1 cellular context compared by ENCODE assay signal in the genomic region with DNA sequence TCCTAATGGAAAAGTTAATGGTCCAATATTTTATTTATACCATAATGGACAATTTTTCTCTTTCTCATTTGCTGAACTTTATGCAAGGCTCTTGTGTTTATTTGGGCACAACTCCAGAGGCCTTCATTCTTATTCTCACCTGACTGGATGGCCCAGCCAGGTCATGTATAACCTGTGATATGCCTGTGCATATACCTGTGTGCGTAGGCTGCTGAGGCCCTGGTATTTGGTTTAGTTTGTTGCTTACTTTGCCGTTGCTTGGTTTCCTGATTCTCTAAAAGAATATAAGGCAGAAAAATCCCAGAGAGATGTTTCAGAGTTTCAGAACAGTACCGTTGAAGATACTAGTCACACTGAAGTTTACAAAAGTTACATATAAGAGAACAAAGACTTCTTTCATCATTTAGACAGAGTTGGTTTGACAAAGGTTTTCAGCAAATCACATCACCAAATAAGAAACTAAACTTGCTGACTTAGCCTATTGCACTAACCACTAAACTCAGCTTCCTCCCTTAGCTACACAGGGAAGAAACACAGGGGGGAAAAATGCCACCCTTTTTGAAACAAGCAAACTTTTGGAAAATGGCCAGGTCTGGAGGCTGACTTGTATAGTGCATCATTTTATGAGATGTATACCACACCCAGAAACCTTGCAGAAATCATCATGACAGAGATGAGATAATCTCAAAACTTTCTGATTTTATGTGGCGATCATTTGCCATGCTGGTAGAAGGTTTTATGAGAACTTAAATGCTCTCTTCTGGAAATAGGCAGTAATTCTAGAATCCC.
A peak's percentile ranks its signal among the peaks of the same experiment; 100 is the strongest.
TF ChIP-seq lines count a peak whose summit lies in the region.

No MANE protein-coding gene starts in this region.

TF ChIP-seq in HepG2, 621 proteins besides CTCF, POLR2A, EP300 and RAD21:
- TF ChIP-seq MAFF (IDR thresholded peaks at IDR 0.05; ENCODE audit: low read depth, low read length) (0 out of 2 replicates have a peak, but pooled peaks have one; percentile 8), RARG (CRISPR knock-in tag; IDR thresholded peaks at IDR 0.05; ENCODE audit: low read depth) (no peak), FOXC1 (CRISPR knock-in tag; IDR thresholded peaks at IDR 0.05; ENCODE audit: borderline replicate concordance) (no peak), ZNF138 (CRISPR knock-in tag; IDR thresholded peaks at IDR 0.05; ENCODE audit: low read depth) (no peak), ZNF34 (CRISPR knock-in tag; IDR thresholded peaks at IDR 0.05; ENCODE audit: borderline replicate concordance) (no peak), MIER2 (CRISPR knock-in tag; IDR thresholded peaks at IDR 0.05) (no peak), MAFK (conservative IDR thresholded peaks at IDR 0.05 in 1 of 2, IDR thresholded peaks at IDR 0.05 in 1 of 2; ENCODE audit: low read length in 2 of 2) (0 out of 4 replicates have a peak, but pooled peaks of 1 of the 2 experiments have one; percentile 7), ZNF570 (CRISPR knock-in tag; IDR thresholded peaks at IDR 0.05; ENCODE audit: borderline replicate concordance) (no peak)
